11 cellular contexts compared by ENCODE assay signal in the genomic region with DNA sequence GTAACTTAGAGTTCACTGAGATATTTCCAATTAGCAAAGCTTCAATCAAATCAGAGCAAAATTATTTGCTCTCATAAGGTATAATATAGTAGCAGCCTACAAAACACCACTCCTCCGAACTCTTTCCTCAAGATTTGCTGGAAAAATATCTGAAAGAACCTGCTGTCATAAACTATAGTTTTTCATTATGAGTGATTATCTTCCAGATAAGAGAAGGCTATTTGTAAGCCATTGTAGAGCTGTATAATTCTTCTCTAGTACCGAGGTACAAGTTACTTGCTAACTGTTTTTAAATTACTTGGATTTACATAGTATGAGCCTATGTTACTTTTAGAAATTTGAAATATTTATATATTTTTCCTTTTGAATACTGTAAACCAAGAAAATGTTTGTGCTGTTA. TPM values are rescaled to one million over a fixed set of nuclear protein-coding genes. Genes with fewer than 3 reads are reported as not detected.
A peak's percentile ranks its signal among the peaks of the same experiment; 100 is the strongest.
DNase-seq lines count a peak whose midpoint lies in the region; ATAC-seq and TF ChIP-seq lines count a peak whose summit lies in the region.
"Had no signal": no experiment of that assay in that cellular context is flagged by ENCODE, and none has a peak within 500 bp of the region (broad histone marks: within the 10 kb centered on the region; RNA-seq: fewer than 3 reads in every experiment).

No MANE protein-coding gene starts in this region.

- peak; percentile 3 for DNase-seq in MCF 10A (ENCODE audit: unreplicated experiment)
- DNase-seq in breast epithelium (ENCODE audit: low spot score in 2 of 2): no peak
- DNase-seq in Panc1 (ENCODE audit: low read depth, low spot score): no peak
- no peak for DNase-seq in epithelial cell of proximal tubule (ENCODE audit: low read depth)
- DNase-seq in uterus: no peak
- no peak for DNase-seq in NCI-H2029 treated with DMSO at 0.1 percent for 48 hours (lab: John Stamatoyannopoulos, UW)
- DNase-seq: activated CD4-positive, alpha-beta T cell treated with anti-CD3 and anti-CD28 coated beads, Interleukin-2, amount 50 U/mL, for 1 hour; DMS153; NCI-H510A had no signal

- H3K9me3 Mint-ChIP-seq in MCF 10A (ENCODE audit: unreplicated experiment): no peaks in the 10 kb centered on the region

- H3K4me1 ChIP-seq in breast epithelium (peaks cover 0 to 15% of the 10 kb centered on the region in 2 donors), Panc1 (ENCODE audit: control insufficient read depth, insufficient read depth, low read length) (peaks cover 13% of the 10 kb centered on the region; the same call in 1 of the 2 replicates), thymus (ENCODE audit: control insufficient read depth, insufficient read depth, low read length) (peaks cover 17% of the 10 kb centered on the region), uterus (peaks cover 0 to 7% of the 10 kb centered on the region in 2 donors)

- ATAC-seq in Panc1 (no peak), GM18873 (IDR thresholded peaks at IDR 0.05; ENCODE audit: low FRiP score, unreplicated experiment) (no peak)

- TF ChIP-seq CTCF in MCF 10A (IDR thresholded peaks at IDR 0.05; ENCODE audit: unreplicated experiment) (no peak), breast epithelium (IDR thresholded peaks at IDR 0.05) (no peak), Panc1 (IDR thresholded peaks at IDR 0.05) (no peak), epithelial cell of proximal tubule (conservative IDR thresholded peaks at IDR 0.05; ENCODE audit: low read depth, low read length) (no peak), uterus (IDR thresholded peaks at IDR 0.05) (no peak)

- H3K9me3 ChIP-seq in breast epithelium (no peaks in the 10 kb centered on the region), Panc1 (ENCODE audit: control insufficient read depth, insufficient read depth, low read depth, low read length) (no peaks in the 10 kb centered on the region), thymus (ENCODE audit: control insufficient read depth) (no peaks in the 10 kb centered on the region), uterus (no peaks in the 10 kb centered on the region)

- peak overlapping the region; percentile 98 for H3K4me3 Mint-ChIP-seq in MCF 10A (ENCODE audit: unreplicated experiment)

- peaks cover 39% of the 10 kb centered on the region for H3K4me1 Mint-ChIP-seq in MCF 10A (ENCODE audit: insufficient read depth, unreplicated experiment)

- TF ChIP-seq POLR2A in breast epithelium (IDR thresholded peaks at IDR 0.05): no peak
- TF ChIP-seq POLR2A in uterus (IDR thresholded peaks at IDR 0.05): no peak

- H3K36me3 ChIP-seq in breast epithelium: no peaks in the 10 kb centered on the region
- peaks cover 33% of the 10 kb centered on the region for H3K36me3 ChIP-seq in Panc1 (ENCODE audit: control insufficient read depth, insufficient read depth, low read length)
- H3K36me3 ChIP-seq in thymus (ENCODE audit: control insufficient read depth, insufficient read depth): no peaks in the 10 kb centered on the region
- no peaks in the 10 kb centered on the region for H3K36me3 ChIP-seq in uterus

- in situ Hi-C loops in Panc1 (cut with HindIII; ENCODE audit: low pct_unique_long_range_greater_than_20kb, low sequenced_read_pairs): no loop called here

- intact Hi-C loops in MCF 10A (cut with micrococcal nuclease): no loop called here
- intact Hi-C loops in breast epithelium (cut with DNase I; ENCODE audit: low total_unique reads): no loop called here
- intact Hi-C loops in Panc1 (cut with micrococcal nuclease; ENCODE audit: unreplicated experiment): no loop called here
- intact Hi-C loops in uterus (cut with DNase I; ENCODE audit: low total_unique reads): loop anchor here (5.0 kb wide), 1 partner anchor 84 kb away; a partner anchor contains a TSS

- no peak overlapping the region for H3K27ac ChIP-seq in breast epithelium
- peak overlapping the region; percentile 96 for H3K27ac ChIP-seq in Panc1 (ENCODE audit: low read length)
- H3K27ac ChIP-seq in thymus (ENCODE audit: low read depth): no peak overlapping the region
- no peak overlapping the region for H3K27ac ChIP-seq in uterus

- POLR2A ChIA-PET in MCF 10A (lab: Yijun Ruan, JAX): interaction anchor here (0.6 to 7.8 kb wide), 15 partner anchors 10 to 1767 kb away, joined by 3 to 192 read pairs (median 5); a partner anchor contains a TSS
- POLR2A ChIA-PET in Panc1 (lab: Charles Lee): interaction anchor here (0.6 kb wide), 1 partner anchor 334 kb away, joined by 4 read pairs; no protein-coding TSS in a partner anchor

- no peaks in the 10 kb centered on the region for H3K27me3 Mint-ChIP-seq in MCF 10A (ENCODE audit: insufficient read depth, unreplicated experiment)

- no TSS peak for BruUV-seq in MCF 10A (replicated peaks; lab: Mats Ljungman, UMichigan)
- no TSS peak for BruUV-seq in Panc1 (replicated peaks; lab: Mats Ljungman, UMichigan)

- peak overlapping the region; percentile 99 for H3K27ac Mint-ChIP-seq in MCF 10A (ENCODE audit: low read depth, unreplicated experiment)

- CTCF ChIA-PET in MCF 10A (lab: Yijun Ruan, JAX): interaction anchor here (0.6 to 1.8 kb wide), 4 partner anchors 10 to 1734 kb away, joined by 3 to 6 read pairs (median 4); no protein-coding TSS in a partner anchor
- CTCF ChIA-PET in Panc1 (lab: Charles Lee): interaction anchor here (0.6 kb wide), 1 partner anchor 1933 kb away, joined by 3 read pairs; no protein-coding TSS in a partner anchor

- H3K4me3 ChIP-seq in breast epithelium (no peak overlapping the region), Panc1 (ENCODE audit: low read depth in 2 of 2, low read length in 2 of 2) (peak overlapping the region; percentile 87 to 99), epithelial cell of proximal tubule (ENCODE audit: low read depth, low read length) (peak overlapping the region; percentile 80), thymus (ENCODE audit: low read length) (peak overlapping the region; percentile 72), uterus (no peak overlapping the region)

- H3K36me3 Mint-ChIP-seq in MCF 10A (ENCODE audit: insufficient read depth, unreplicated experiment): no peaks in the 10 kb centered on the region

- H3K27me3 ChIP-seq in breast epithelium: no peaks in the 10 kb centered on the region
- H3K27me3 ChIP-seq in Panc1 (ENCODE audit: control insufficient read depth, insufficient read depth, low read length): no peaks in the 10 kb centered on the region
- no peaks in the 10 kb centered on the region for H3K27me3 ChIP-seq in thymus (ENCODE audit: control insufficient read depth, insufficient read depth)
- H3K27me3 ChIP-seq in uterus: no peaks in the 10 kb centered on the region

- 89% methylated on average over 2 of the region's 2 CpGs for WGBS in thymus

RNA-seq across cellular contexts. Expression of a gene that starts 2.1 kb away (rescaled TPM):
- 20.4 and 29.6 TPM in 2 replicates for total RNA-seq in MCF 10A (2022)
- under 1 TPM; 0.44 to 0.98 (median 0.96) TPM for total RNA-seq in breast epithelium
- total RNA-seq in Panc1 (2021; ENCODE audit: unreplicated experiment): 36.0 TPM
- polyA plus RNA-seq in Panc1 (2012; ENCODE audit: insufficient read length): 8.4 TPM
- 35.1 and 45.1 TPM in 2 replicates for total RNA-seq in epithelial cell of proximal tubule
- 9.9 TPM for polyA plus RNA-seq in thymus
- total RNA-seq in uterus: 10 to 100 TPM in 1 of 4 donors, 1 to 10 TPM in 1, under 1 TPM in 2; 0.26 to 21.2 (median 0.80) TPM

RNA-seq across cellular contexts. Expression of a gene that starts 2.1 kb away (rescaled TPM):
- 11.8 and 15.0 TPM in 2 replicates for total RNA-seq in MCF 10A (2022)
- total RNA-seq in breast epithelium: 10 to 100 TPM in 1 of 3 donors, 1 to 10 TPM in 2; 4.0 to 11.3 (median 7.2) TPM
- total RNA-seq in Panc1 (2021; ENCODE audit: unreplicated experiment): 9.6 TPM
- polyA plus RNA-seq in Panc1 (2012; ENCODE audit: insufficient read length): 5.4 TPM
- total RNA-seq in epithelial cell of proximal tubule: 6.4 and 7.8 TPM in 2 replicates
- 18.9 TPM for polyA plus RNA-seq in thymus
- total RNA-seq in uterus: 10 to 100 TPM in 3 of 4 donors, 1 to 10 TPM in 1; 6.7 to 22.9 (median 18.5) TPM

Comparison
In these comparisons a context has a peak if more than half of its experiments do, and no peak if none do; other contexts are left out.
1. H3K4me3 ChIP-seq: peak in Panc1 (2 of 2), epithelial cell of proximal tubule (single experiment) and thymus (single experiment); none in breast epithelium (0 of 3) and uterus (0 of 2).